10 cellular contexts compared by ENCODE assay signal in genomic region chr1:28449904-28450303, GRCh38. TPM values are rescaled to one million over a fixed set of nuclear protein-coding genes. Genes with fewer than 3 reads are reported as not detected.
DNase-seq lines count a peak whose midpoint lies in the region; ATAC-seq and TF ChIP-seq lines count a peak whose summit lies in the region.
"Had no signal": no experiment of that assay in that cellular context is flagged by ENCODE, and none has a peak within 500 bp of the region (broad histone marks: within the 10 kb centered on the region; RNA-seq: fewer than 3 reads in every experiment).

No MANE protein-coding gene starts in this region.

- DNase-seq in stimulated activated CD4-positive, alpha-beta T cell treated with anti-CD3 and anti-CD28 coated beads, Interleukin-12 subunit alpha, Interleukin-12 subunit beta, amount 100 ng/mL, for 48 hours (ENCODE audit: low read depth in 2 of 3, low spot score in 1 of 3): peak; percentile 17 to 35 (median 24)
- DNase-seq in stimulated activated CD4-positive, alpha-beta T cell treated with anti-CD3 and anti-CD28 coated beads, Interleukin-4, amount 100 ng/mL, for 1 hour: no peak
- DNase-seq in T-helper 2 cell treated with Interferon-gamma antibody and Interleukin-4, amounts not matched to agents 5 μg/mL and 100 μg/mL, for 36 hours (ENCODE audit: low spot score): peak; percentile 77
- DNase-seq in endothelial cell (ENCODE audit: low spot score) (no peak), cardiac septum (ENCODE audit: low spot score) (no peak), mucosa of descending colon (no peak)

- peak overlapping the region; percentile 74 for H3K27ac ChIP-seq in thymus (ENCODE audit: low read depth)
- H3K27ac ChIP-seq: C4-2B, SJSA1 had no signal

- H3K27ac Mint-ChIP-seq in T-helper 2 cell treated with Interferon-gamma antibody and Interleukin-4, amounts not matched to agents 5 μg/mL and 100 μg/mL, for 36 hours: peak overlapping the region; percentile 86
- peak overlapping the region; percentile 91 for H3K27ac Mint-ChIP-seq in endothelial cell (ENCODE audit: unreplicated experiment)

- intact Hi-C loops in cardiac septum (cut with DNase I) (no loop called here), mucosa of descending colon (cut with DNase I, micrococcal nuclease) (no loop called here)

- H3K4me3 Mint-ChIP-seq in T-helper 2 cell treated with Interferon-gamma antibody and Interleukin-4, amounts not matched to agents 5 μg/mL and 100 μg/mL, for 36 hours: peak overlapping the region; percentile 63
- H3K4me3 Mint-ChIP-seq in endothelial cell (ENCODE audit: unreplicated experiment): no peak overlapping the region

- H3K9me3 Mint-ChIP-seq in T-helper 2 cell treated with Interferon-gamma antibody and Interleukin-4, amounts not matched to agents 5 μg/mL and 100 μg/mL, for 36 hours: no peaks in the 10 kb centered on the region
- H3K9me3 Mint-ChIP-seq in endothelial cell (ENCODE audit: unreplicated experiment): no peaks in the 10 kb centered on the region

- TF ChIP-seq CTCF in endothelial cell (IDR thresholded peaks at IDR 0.05; ENCODE audit: unreplicated experiment): no peak
- no peak for TF ChIP-seq CTCF in mucosa of descending colon (IDR thresholded peaks at IDR 0.05)

- peaks cover 34% of the 10 kb centered on the region for H3K4me1 Mint-ChIP-seq in T-helper 2 cell treated with Interferon-gamma antibody and Interleukin-4, amounts not matched to agents 5 μg/mL and 100 μg/mL, for 36 hours (ENCODE audit: low read depth)
- peaks cover 23% of the 10 kb centered on the region for H3K4me1 Mint-ChIP-seq in endothelial cell (ENCODE audit: unreplicated experiment)

- H3K27me3 Mint-ChIP-seq in T-helper 2 cell treated with Interferon-gamma antibody and Interleukin-4, amounts not matched to agents 5 μg/mL and 100 μg/mL, for 36 hours (ENCODE audit: low read depth): no peaks in the 10 kb centered on the region
- peaks cover 10% of the 10 kb centered on the region for H3K27me3 Mint-ChIP-seq in endothelial cell (ENCODE audit: unreplicated experiment)

- ATAC-seq in HG02885 (IDR thresholded peaks at IDR 0.05; ENCODE audit: poor library complexity, unreplicated experiment): no peak
- ATAC-seq in mucosa of descending colon: no peak

- H3K27me3 ChIP-seq in thymus (ENCODE audit: control insufficient read depth, insufficient read depth): no peaks in the 10 kb centered on the region
- H3K27me3 ChIP-seq: SJSA1 had no signal

- peaks cover 18% of the 10 kb centered on the region for H3K4me1 ChIP-seq in thymus (ENCODE audit: control insufficient read depth, insufficient read depth, low read length)
- H3K4me1 ChIP-seq in mucosa of descending colon (ENCODE audit: low read depth): peaks cover 8% of the 10 kb centered on the region
- H3K4me1 ChIP-seq: SJSA1 had no signal

- H3K36me3 ChIP-seq in thymus (ENCODE audit: control insufficient read depth, insufficient read depth): no peaks in the 10 kb centered on the region
- no peaks in the 10 kb centered on the region for H3K36me3 ChIP-seq in mucosa of descending colon (ENCODE audit: low read depth)

- no peak overlapping the region for H3K4me3 ChIP-seq in thymus (ENCODE audit: low read length)
- no peak overlapping the region for H3K4me3 ChIP-seq in mucosa of descending colon
- H3K4me3 ChIP-seq: SJSA1 had no signal

- peaks cover 1% of the 10 kb centered on the region for H3K36me3 Mint-ChIP-seq in T-helper 2 cell treated with Interferon-gamma antibody and Interleukin-4, amounts not matched to agents 5 μg/mL and 100 μg/mL, for 36 hours (ENCODE audit: low read depth)
- no peaks in the 10 kb centered on the region for H3K36me3 Mint-ChIP-seq in endothelial cell (ENCODE audit: low read depth, unreplicated experiment)

- H3K9me3 ChIP-seq in thymus (ENCODE audit: control insufficient read depth): no peaks in the 10 kb centered on the region
- no peaks in the 10 kb centered on the region for H3K9me3 ChIP-seq in mucosa of descending colon
- H3K9me3 ChIP-seq: SJSA1 had no signal

- 11% methylated on average over 1 of the region's 1 CpG for whole genome bisulfite sequencing in thymus

RNA-seq across cellular contexts. Expression of gene RCC1, which starts 55.9 kb away (rescaled TPM):
- total RNA-seq in endothelial cell (ENCODE audit: unreplicated experiment) (21.9 TPM), cardiac septum (4.1 TPM), mucosa of descending colon (10 to 100 TPM; 23.0 to 34.3 (median 25.3) TPM)
- polyA plus RNA-seq in thymus: 19.4 TPM

Comparison
In these comparisons a context has a peak if more than half of its experiments do, and no peak if none do; other contexts are left out.
1. DNase-seq: peak in stimulated activated CD4-positive, alpha-beta T cell treated with anti-CD3 and anti-CD28 coated beads, Interleukin-12 subunit alpha, Interleukin-12 subunit beta, amount 100 ng/mL, for 48 hours (3 of 3) and T-helper 2 cell treated with Interferon-gamma antibody and Interleukin-4, amounts not matched to agents 5 μg/mL and 100 μg/mL, for 36 hours (single experiment); none in stimulated activated CD4-positive, alpha-beta T cell treated with anti-CD3 and anti-CD28 coated beads, Interleukin-4, amount 100 ng/mL, for 1 hour (single experiment), endothelial cell (single experiment), cardiac septum (single experiment) and mucosa of descending colon (0 of 3).